Comparison of ENCODE assay signal across 33 cellular contexts in genomic region chr18:8808001-8808400, GRCh38.
DNase-seq lines count a peak whose midpoint lies in the region; ATAC-seq and TF ChIP-seq lines count a peak whose summit lies in the region.
"Had no signal": no experiment of that assay in that cellular context is flagged by ENCODE, and none has a peak within 500 bp of the region (broad histone marks: within the 10 kb centered on the region; RNA-seq: fewer than 3 reads in every experiment).

No MANE protein-coding gene starts in this region.

- no peaks in the 10 kb centered on the region for H3K27me3 ChIP-seq in SJCRH30
- H3K27me3 ChIP-seq: brain microvascular endothelial cell, suprapubic skin had no signal

- POLR2A ChIA-PET in T-cell (lab: Charles Lee): no interaction called here

- H3K4me3 Mint-ChIP-seq in osteocyte (ENCODE audit: unreplicated experiment) (no peak overlapping the region), T-helper 17 cell (no peak overlapping the region), T-cell (no peak overlapping the region)
- H3K4me3 Mint-ChIP-seq: activated CD4-positive, alpha-beta T cell treated with anti-CD3 and anti-CD28 coated beads for 36 hours; B cell; CD8-positive, alpha-beta memory T cell; IgD-negative memory B cell; immature natural killer cell; nephron had no signal

- peak overlapping the region; percentile 27 for H3K27ac Mint-ChIP-seq in osteocyte (ENCODE audit: unreplicated experiment)
- no peak overlapping the region for H3K27ac Mint-ChIP-seq in activated naive CD4-positive, alpha-beta T cell treated with anti-CD3 and anti-CD28 coated beads, Interleukin-2, amount 50 U/mL, for 72 hours
- H3K27ac Mint-ChIP-seq in T-helper 17 cell: no peak overlapping the region
- no peak overlapping the region for H3K27ac Mint-ChIP-seq in T-cell
- H3K27ac Mint-ChIP-seq: activated CD4-positive, alpha-beta T cell treated with anti-CD3 and anti-CD28 coated beads for 36 hours; activated T-helper 2 cell treated with anti-CD3 and anti-CD28 coated beads, Interferon-gamma antibody, Interleukin-2, Interleukin-4, amounts not matched to agents 10 μg/mL and 5 μg/mL and 100 μg/mL, durations not matched to agents 14 hours and 24 hours and 36 hours; B cell; CD8-positive, alpha-beta memory T cell; IgD-negative memory B cell; nephron had no signal

- no peak overlapping the region for H3K4me3 ChIP-seq in SJCRH30
- H3K4me3 ChIP-seq: GM23248, lung, mucosa of descending colon, skin epidermis, suprapubic skin had no signal

- no peak for ATAC-seq in activated naive CD4-positive, alpha-beta T cell treated with anti-CD3 and anti-CD28 coated beads, Interleukin-2, amount 50 U/mL, for 72 hours
- ATAC-seq in T-helper 17 cell (no peak), T-cell (replicated peaks in 1 of 4) (no peak)
- ATAC-seq: activated CD4-positive, alpha-beta T cell treated with anti-CD3 and anti-CD28 coated beads for 36 hours; left cardiac atrium; mucosa of descending colon; PC-3 had no signal

- no peak for TF ChIP-seq CTCF in osteocyte (IDR thresholded peaks at IDR 0.05)

- no peaks in the 10 kb centered on the region for H3K36me3 ChIP-seq in SJCRH30

- in situ Hi-C loops in G401 (cut with HindIII; ENCODE audit: low sequenced_read_pairs): no loop called here

- no peaks in the 10 kb centered on the region for H3K9me3 Mint-ChIP-seq in osteocyte (ENCODE audit: unreplicated experiment)
- H3K9me3 Mint-ChIP-seq in activated naive CD4-positive, alpha-beta T cell treated with anti-CD3 and anti-CD28 coated beads, Interleukin-2, amount 50 U/mL, for 72 hours: no peaks in the 10 kb centered on the region
- H3K9me3 Mint-ChIP-seq in T-cell: no peaks in the 10 kb centered on the region
- H3K9me3 Mint-ChIP-seq: activated T-helper 2 cell treated with anti-CD3 and anti-CD28 coated beads, Interferon-gamma antibody, Interleukin-2, Interleukin-4, amounts not matched to agents 10 μg/mL and 5 μg/mL and 100 μg/mL, durations not matched to agents 14 hours and 24 hours and 36 hours; CD8-positive, alpha-beta memory T cell; IgD-negative memory B cell; immature natural killer cell; nephron had no signal

- CTCF ChIA-PET in T-cell (lab: Charles Lee): interaction anchor here in 1 of 2 donors (0.6 kb wide), 1 partner anchor 112 kb away, joined by 6 read pairs; no protein-coding TSS in a partner anchor

- H3K9me3 ChIP-seq in SJCRH30 (replicated peaks): no peaks in the 10 kb centered on the region
- H3K9me3 ChIP-seq in T-helper 17 cell (ENCODE audit: control insufficient read depth, low read length, poor library complexity, severe bottlenecking): no peaks in the 10 kb centered on the region
- H3K9me3 ChIP-seq: mucosa of descending colon, suprapubic skin had no signal

- H3K27me3 Mint-ChIP-seq in osteocyte (ENCODE audit: unreplicated experiment): no peaks in the 10 kb centered on the region
- H3K27me3 Mint-ChIP-seq in T-helper 17 cell: peaks cover 21% of the 10 kb centered on the region
- H3K27me3 Mint-ChIP-seq in T-cell: peaks cover 3 to 9% of the 10 kb centered on the region in 2 donors
- H3K27me3 Mint-ChIP-seq: B cell had no signal

- no peaks in the 10 kb centered on the region for H3K4me1 ChIP-seq in SJCRH30
- H3K4me1 ChIP-seq: suprapubic skin had no signal

- H3K27ac ChIP-seq in SJCRH30: no peak overlapping the region
- H3K27ac ChIP-seq: brain microvascular endothelial cell, GM23248, skin epidermis, suprapubic skin had no signal

- DNase-seq in A172 (ENCODE audit: low spot score) (peak; percentile 29), G401 (ENCODE audit: low spot score) (peak; percentile 95), SJCRH30 (peak; percentile 37 to 39), osteocyte (ENCODE audit: extremely low spot score, unreplicated experiment) (no peak), T-helper 17 cell (no peak), NCI-H2107 (lab: John Stamatoyannopoulos, UW) (no peak), T-cell (no peak)
- no peak for DNase-seq in activated naive CD4-positive, alpha-beta T cell treated with anti-CD3 and anti-CD28 coated beads, Interleukin-2, amount 50 U/mL, for 72 hours (ENCODE audit: low spot score in 2 of 2)
- DNase-seq: activated CD4-positive, alpha-beta T cell treated with anti-CD3 and anti-CD28 coated beads for 36 hours; activated naive CD4-positive, alpha-beta T cell treated with anti-CD3 and anti-CD28 coated beads, Interleukin-2, amount 50 U/mL, for 16 hours; amygdala; brain microvascular endothelial cell; DMS 273 treated with DMSO at 0.1 percent for 48 hours; effector CD4-positive, alpha-beta T cell; GDM1; GM23248; left cardiac atrium; mucosa of descending colon; NCI-H1092; NCI-H187; NCI-H2171; NCI-H510A treated with DMSO at 0.1 percent for 48 hours; PC-3; stimulated activated naive CD4-positive, alpha-beta T cell treated with Interleukin-2 at 50 U/mL for 16 hours had no signal

- H3K36me3 Mint-ChIP-seq in osteocyte (ENCODE audit: unreplicated experiment) (peaks cover 41% of the 10 kb centered on the region), T-helper 17 cell (ENCODE audit: low read depth) (peaks cover 2% of the 10 kb centered on the region), T-cell (no peaks in the 10 kb centered on the region)
- H3K36me3 Mint-ChIP-seq in activated naive CD4-positive, alpha-beta T cell treated with anti-CD3 and anti-CD28 coated beads, Interleukin-2, amount 50 U/mL, for 72 hours: no peaks in the 10 kb centered on the region
- H3K36me3 Mint-ChIP-seq: IgD-negative memory B cell, immature natural killer cell had no signal

- H3K4me1 Mint-ChIP-seq in osteocyte (ENCODE audit: unreplicated experiment): peaks cover 33% of the 10 kb centered on the region
- H3K4me1 Mint-ChIP-seq in T-helper 17 cell: peaks cover 13% of the 10 kb centered on the region
- peaks cover 18 to 29% (median 21%) of the 10 kb centered on the region in 3 donors for H3K4me1 Mint-ChIP-seq in T-cell

Comparison
In these comparisons a context has a peak if more than half of its experiments do, and no peak if none do; other contexts are left out.
1. DNase-seq: peak in A172 (single experiment), G401 (single experiment) and SJCRH30 (2 of 2); none in osteocyte (single experiment), activated naive CD4-positive, alpha-beta T cell treated with anti-CD3 and anti-CD28 coated beads, Interleukin-2, amount 50 U/mL, for 72 hours (0 of 2), T-helper 17 cell (0 of 3), NCI-H2107 (single experiment) and T-cell (0 of 34).